34 cellular contexts compared by ENCODE assay signal in genomic region chr5:13307480-13307879, GRCh38.
"Had no signal": no experiment of that assay in that cellular context is flagged by ENCODE, and none has a peak within 500 bp of the region (broad histone marks: within the 10 kb centered on the region; RNA-seq: fewer than 3 reads in every experiment).

No MANE protein-coding gene starts in this region.

- H3K9me3 ChIP-seq: MG63 had no signal

- DNase-seq: Karpas-422, Kasumi-1, MG63, MV-4-11, NCI-H1048, NCI-H1092, NCI-H1092 treated with DMSO at 0.1 percent for 48 hours, NCI-H1105, NCI-H1105 treated with DMSO at 0.1 percent for 48 hours, NCI-H1417 treated with DMSO at 0.1 percent for 48 hours, NCI-H1436, NCI-H1436 treated with DMSO at 0.1 percent for 48 hours, NCI-H146, NCI-H1694, NCI-H1694 treated with DMSO at 0.1 percent for 48 hours, NCI-H187, NCI-H187 treated with DMSO at 0.1 percent for 48 hours, NCI-H1930, NCI-H2029, NCI-H2029 treated with DMSO at 0.1 percent for 48 hours, NCI-H2081, NCI-H2081 treated with DMSO at 0.1 percent for 48 hours, NCI-H2107, NCI-H2171, NCI-H2171 treated with DMSO at 0.1 percent for 48 hours, NCI-H2227 treated with DMSO at 0.1 percent for 48 hours, NCI-H226, NCI-H345, NCI-H446, NCI-H446 treated with DMSO at 0.1 percent for 48 hours, NCI-H510A, NCI-H510A treated with DMSO at 0.1 percent for 48 hours, NCI-H524, NCI-H524 treated with DMSO at 0.1 percent for 48 hours had no signal

- H3K27me3 ChIP-seq: MG63 had no signal

- H3K36me3 ChIP-seq: MG63 had no signal

- H3K4me3 ChIP-seq: MG63 had no signal
